ENCODE assay signal across 8 cellular contexts in genomic region chr1:228101994-228102790, GRCh38. TPM values are rescaled to one million over a fixed set of nuclear protein-coding genes. Genes with fewer than 3 reads are reported as not detected.
DNase-seq lines count a peak whose midpoint lies in the region; ATAC-seq and TF ChIP-seq lines count a peak whose summit lies in the region.

No MANE protein-coding gene starts in this region.

- peaks cover 60% of the 10 kb centered on the region for H3F3A ChIP-seq in MM.1S (ENCODE audit: insufficient read depth, low read length)

- H3K9me3 Mint-ChIP-seq in H9 (no peaks in the 10 kb centered on the region), nephron (no peaks in the 10 kb centered on the region)

- H3K9ac ChIP-seq in H9 (ENCODE audit: extremely low read depth, insufficient read length, low read length) (peak overlapping the region; percentile 39), MM.1S (ENCODE audit: low read length) (peak overlapping the region; percentile 59)

- intact Hi-C loops in aorta (cut with DNase I), result loop anchor here in 1 of 2 donors (2.0 to 10.0 kb wide), 2 partner anchors 39 to 367 kb away; partner anchors contain the start of genes GUK1, JMJD4 and SNAP47

- peaks cover 16% of the 10 kb centered on the region; the same call in 1 of the 2 replicates for H3K36me3 ChIP-seq in MM.1S (replicated peaks; ENCODE audit: insufficient read depth, low read length)
- peaks cover 0 to 11% of the 10 kb centered on the region in 2 donors for H3K36me3 ChIP-seq in aorta (ENCODE audit: control insufficient read depth in 1 of 2, insufficient read depth in 2 of 2, low read length in 1 of 2)

- peak; percentile 81 for DNase-seq in GM10266 (ENCODE audit: extremely low spot score)
- DNase-seq in H9, result peak; percentile 60
- peak; percentile 60 for DNase-seq in MM.1S
- DNase-seq in activated CD8-positive, alpha-beta memory T cell treated with anti-CD3 and anti-CD28 coated beads for 24 hours, result peak; percentile 80
- DNase-seq in epithelial cell of proximal tubule (ENCODE audit: low read depth), result no peak
- peak in 1 of 2 donors; percentile 64 for DNase-seq in aorta
- no peak for DNase-seq in H4 (ENCODE audit: low spot score)

- H3K4me3 Mint-ChIP-seq in H9 (peak overlapping the region; percentile 82 to 95), nephron (peak overlapping the region; percentile 75 to 85 (median 82))

- WGBS in H9 (ENCODE audit: extremely low coverage, insufficient read length, low lambda C conversion rate), result no CpG with 5 or more reads among the region's 73 CpGs
- 6 to 9% methylated on average over 63 to 73 of the region's 73 CpGs for WGBS in aorta, 2 donors

- H3K4me3 ChIP-seq in MM.1S (ENCODE audit: low read length) (peak overlapping the region; percentile 90), epithelial cell of proximal tubule (ENCODE audit: low read depth, low read length) (peak overlapping the region; percentile 89), aorta (ENCODE audit: low read length in 2 of 2) (peak overlapping the region; percentile 58 to 77)

- H3K27ac Mint-ChIP-seq in H9 (peak overlapping the region in 1 of 3 experiments; percentile 95; a peak in 1 of 7 replicates), nephron (no peak overlapping the region)

- H2AFZ ChIP-seq in H9 (ENCODE audit: low read length) (no peak overlapping the region), MM.1S (ENCODE audit: low read length) (peak overlapping the region; percentile 47; the same call in 1 of the 2 replicates)

- H2BK20ac ChIP-seq in H9 (ENCODE audit: low read depth, low read length, poor library complexity, severe bottlenecking), result no peak overlapping the region

- H2BK5ac ChIP-seq in H9 (ENCODE audit: insufficient read length, low read length), result no peak overlapping the region

- no peak overlapping the region for H3K14ac ChIP-seq in H9 (ENCODE audit: insufficient read depth, low read length)

- no peak overlapping the region for H3K4ac ChIP-seq in H9 (ENCODE audit: low read depth, low read length)

- no peak overlapping the region for H3T11ph ChIP-seq in H9 (ENCODE audit: low read length)

- H3K27me3 Mint-ChIP-seq in H9 (ENCODE audit: low read depth), result peaks cover 3% of the 10 kb centered on the region; the same call in 1 of the 2 replicates
- H3K27me3 Mint-ChIP-seq in nephron (ENCODE audit: low read depth), result no peaks in the 10 kb centered on the region

- no peaks in the 10 kb centered on the region for H3K9me3 ChIP-seq in H9 (ENCODE audit: control insufficient read depth, low read depth, low read length)
- H3K9me3 ChIP-seq in MM.1S (replicated peaks; ENCODE audit: insufficient read depth, low read length), result no peaks in the 10 kb centered on the region
- H3K9me3 ChIP-seq in aorta (ENCODE audit: control insufficient read depth, low read length), result no peaks in the 10 kb centered on the region

- TF ChIP-seq CTCF in GM10266 (IDR thresholded peaks at IDR 0.05; ENCODE audit: control insufficient read depth, insufficient read depth, low read depth, missing control alignments) (peak; percentile 50), H9 (conservative IDR thresholded peaks at IDR 0.05) (peak; percentile 49), MM.1S (IDR thresholded peaks at IDR 0.05; ENCODE audit: low read length) (peak; percentile 42), epithelial cell of proximal tubule (conservative IDR thresholded peaks at IDR 0.05; ENCODE audit: low read depth, low read length) (peak; percentile 32), nephron (IDR thresholded peaks at IDR 0.05; ENCODE audit: unreplicated experiment in 3 of 3) (no peak)

- no peaks in the 10 kb centered on the region for H3K27me3 ChIP-seq in H9 (ENCODE audit: insufficient read depth, low read length)
- no peaks in the 10 kb centered on the region for H3K27me3 ChIP-seq in MM.1S (replicated peaks; ENCODE audit: insufficient read depth, low read length)
- no peaks in the 10 kb centered on the region for H3K27me3 ChIP-seq in aorta (ENCODE audit: control insufficient read depth in 1 of 2, insufficient read depth in 2 of 2, low read length in 1 of 2)

- H3K27ac ChIP-seq in H9 (ENCODE audit: insufficient read length, low read depth, low read length) (no peak overlapping the region), MM.1S (ENCODE audit: low read length) (peak overlapping the region; percentile 27; the same call in 1 of the 2 replicates), aorta (ENCODE audit: low read depth in 1 of 2, low read length in 2 of 2) (no peak overlapping the region)

- no peak overlapping the region for H4K5ac ChIP-seq in H9 (ENCODE audit: insufficient read length, low read depth, low read length)

- H3K36me3 Mint-ChIP-seq in H9 (ENCODE audit: insufficient read depth in 1 of 3, low read depth in 3 of 3) (peaks cover 30 to 60% (median 47%) of the 10 kb centered on the region in 3 experiments; a peak in 6 of 7 replicates), nephron (ENCODE audit: low read depth) (peaks cover 39% of the 10 kb centered on the region)

- ATAC-seq in aorta (ENCODE audit: low FRiP score), result peak; percentile 19

- no peak overlapping the region for H3K56ac ChIP-seq in H9 (ENCODE audit: insufficient read length, low read depth, low read length)

- no peak overlapping the region for H2BK15ac ChIP-seq in H9 (ENCODE audit: low read depth, low read length)

- no peak overlapping the region for H2BK120ac ChIP-seq in H9 (ENCODE audit: low read depth, low read length, poor library complexity, severe bottlenecking)

- H3K4me1 Mint-ChIP-seq in H9 (peaks cover 11 to 12% of the 10 kb centered on the region in 2 experiments), nephron (peaks cover 11% of the 10 kb centered on the region)

- H3K18ac ChIP-seq in H9 (ENCODE audit: insufficient read length, low read depth, low read length), result no peak overlapping the region

- H3K79me1 ChIP-seq in H9 (ENCODE audit: insufficient read depth, low read depth, low read length, poor library complexity, severe bottlenecking), result no peaks in the 10 kb centered on the region

- H3K4me1 ChIP-seq in H9 (ENCODE audit: insufficient read depth, low read length) (no peaks in the 10 kb centered on the region), MM.1S (ENCODE audit: low read length) (peaks cover 13% of the 10 kb centered on the region), aorta (ENCODE audit: control insufficient read depth in 1 of 2, insufficient read depth in 2 of 2, low read length in 2 of 2) (no peaks in the 10 kb centered on the region)

- H3K4me2 ChIP-seq in H9 (ENCODE audit: insufficient read depth, insufficient read length, low read length), result peak overlapping the region; percentile 40
- peak overlapping the region; percentile 82 for H3K4me2 ChIP-seq in MM.1S (ENCODE audit: low read depth, low read length)

- no peak overlapping the region for H2AK5ac ChIP-seq in H9 (ENCODE audit: insufficient read length, low read length)

- no peak overlapping the region for H4K91ac ChIP-seq in H9 (ENCODE audit: insufficient read length, low read depth, low read length)

- H3K23ac ChIP-seq in H9 (ENCODE audit: insufficient read length, low read depth, low read length), result no peak overlapping the region

- no peak overlapping the region for H4K8ac ChIP-seq in H9 (replicated peaks; ENCODE audit: insufficient read length, low read depth, low read length)

- H3K79me2 ChIP-seq in H9 (ENCODE audit: insufficient read depth, low read length) (no peaks in the 10 kb centered on the region), MM.1S (ENCODE audit: low read length) (peaks cover 65% of the 10 kb centered on the region)

- no peaks in the 10 kb centered on the region for H3K9me2 ChIP-seq in MM.1S (replicated peaks; ENCODE audit: insufficient read depth, low read length)

- H4K20me1 ChIP-seq in H9 (ENCODE audit: control insufficient read depth, insufficient read depth, insufficient read length) (no peaks in the 10 kb centered on the region), MM.1S (ENCODE audit: insufficient read depth, low read length) (peaks cover 28% of the 10 kb centered on the region)

- peaks cover 5% of the 10 kb centered on the region for H3K23me2 ChIP-seq in H9 (ENCODE audit: insufficient read length, low read depth, low read length, poor library complexity, severe bottlenecking)

- no peak overlapping the region for H2BK12ac ChIP-seq in H9 (ENCODE audit: insufficient read length, low read depth, low read length)

RNA-seq across cellular contexts. Expression of gene C1orf35, which starts 0.9 kb away (rescaled TPM):
- 31.0 and 31.3 TPM in 2 replicates for total RNA-seq in H9 (2021)
- total RNA-seq in epithelial cell of proximal tubule, result 23.8 and 27.6 TPM in 2 replicates
- 10 to 100 TPM in 1 of 2 donors, 1 to 10 TPM in 1; 7.9 to 11.4 TPM for total RNA-seq in aorta
- polyA plus RNA-seq in aorta, result 10 to 100 TPM in 1 of 2 donors, 1 to 10 TPM in 1; 3.6 to 36.2 TPM
- 10.7 and 14.2 TPM in 2 replicates for total RNA-seq in H4 (2014; rRNA removed; shearing (Covaris generic))

RNA-seq across cellular contexts. Expression of gene MRPL55, which starts 6.9 kb away (rescaled TPM):
- 56.9 and 62.3 TPM in 2 replicates for total RNA-seq in H9 (2021)
- 130 and 142 TPM in 2 replicates for total RNA-seq in epithelial cell of proximal tubule
- total RNA-seq in aorta, result 10 to 100 TPM; 27.4 to 35.4 TPM
- 100 to 1,000 TPM in 1 of 2 donors, 10 to 100 TPM in 1; 41.8 to 152 TPM for polyA plus RNA-seq in aorta
- total RNA-seq in H4 (2014; rRNA removed; shearing (Covaris generic)), result 85.3 and 97.7 TPM in 2 replicates

RNA-seq across cellular contexts. Expression of gene ARF1, which starts 19.7 kb away (rescaled TPM):
- 258 and 279 TPM in 2 replicates for total RNA-seq in H9 (2021)
- 303 and 476 TPM in 2 replicates for total RNA-seq in epithelial cell of proximal tubule
- total RNA-seq in aorta, result 100 to 1,000 TPM; 291 to 356 TPM
- 100 to 1,000 TPM; 232 to 349 TPM for polyA plus RNA-seq in aorta
- 102 and 167 TPM in 2 replicates for total RNA-seq in H4 (2014; rRNA removed; shearing (Covaris generic))

RNA-seq across cellular contexts. Expression of gene GUK1, which starts 37.9 kb away (rescaled TPM):
- total RNA-seq in H9 (2021) (88.2 and 94.3 TPM in 2 replicates), epithelial cell of proximal tubule (242 and 269 TPM in 2 replicates), aorta (100 to 1,000 TPM; 247 to 248 TPM)
- polyA plus RNA-seq in aorta, result 100 to 1,000 TPM; 660 to 973 TPM
- total RNA-seq in H4 (2014; rRNA removed; shearing (Covaris generic)), result 185 and 196 TPM in 2 replicates

RNA-seq across cellular contexts. Expression of gene GJC2, which starts 47.5 kb away (rescaled TPM):
- total RNA-seq in H9 (2021) (1.4 and 1.6 TPM in 2 replicates), epithelial cell of proximal tubule (0.14 and 0.69 TPM in 2 replicates), aorta (1 to 10 TPM; 4.3 to 4.5 TPM)
- under 1 TPM; 0.50 to 0.87 TPM for polyA plus RNA-seq in aorta
- total RNA-seq in H4 (2014; rRNA removed; shearing (Covaris generic)), result 0.06 TPM in 1 of 2 replicates, not detected in the other

Comparison
In these comparisons a context has a peak if more than half of its experiments do, and no peak if none do; other contexts are left out.
1. DNase-seq: peak in GM10266 (single experiment), H9 (single experiment), MM.1S (single experiment) and activated CD8-positive, alpha-beta memory T cell treated with anti-CD3 and anti-CD28 coated beads for 24 hours (single experiment); none in epithelial cell of proximal tubule (single experiment) and H4 (single experiment).
2. CTCF ChIP-seq: peak in GM10266 (single experiment), H9 (single experiment), MM.1S (single experiment) and epithelial cell of proximal tubule (single experiment); none in nephron (0 of 3).
3. Peak in every context shown above with its lines, with median percentiles within 50 percentile points of each other: H3K4me3 ChIP-seq.